8 cellular contexts compared by ENCODE assay signal in genomic region chr16:29972992-29973383, GRCh38. TPM values are rescaled to one million over a fixed set of nuclear protein-coding genes. Genes with fewer than 3 reads are reported as not detected.
DNase-seq lines count a peak whose midpoint lies in the region; ATAC-seq and TF ChIP-seq lines count a peak whose summit lies in the region.

No MANE protein-coding gene starts in this region.

- no peak for TF ChIP-seq POLR2A in stomach (IDR thresholded peaks at IDR 0.05)

- peaks cover 30% of the 10 kb centered on the region for H3K36me3 Mint-ChIP-seq in T-helper 2 cell treated with Interferon-gamma antibody and Interleukin-4, amounts not matched to agents 5 μg/mL and 100 μg/mL, for 36 hours (ENCODE audit: low read depth)
- H3K36me3 Mint-ChIP-seq in activated T-helper 17 cell treated with anti-CD3 and anti-CD28 coated beads, Interleukin-2, amount 50 U/mL, for 72 hours (ENCODE audit: low read depth): peaks cover 42% of the 10 kb centered on the region

- peaks cover 28% of the 10 kb centered on the region for H3K4me1 Mint-ChIP-seq in T-helper 2 cell treated with Interferon-gamma antibody and Interleukin-4, amounts not matched to agents 5 μg/mL and 100 μg/mL, for 36 hours (ENCODE audit: low read depth)
- H3K4me1 Mint-ChIP-seq in activated T-helper 17 cell treated with anti-CD3 and anti-CD28 coated beads, Interleukin-2, amount 50 U/mL, for 72 hours: peaks cover 27% of the 10 kb centered on the region

- H3K9me3 Mint-ChIP-seq in T-helper 2 cell treated with Interferon-gamma antibody and Interleukin-4, amounts not matched to agents 5 μg/mL and 100 μg/mL, for 36 hours: peaks cover 9% of the 10 kb centered on the region
- H3K9me3 Mint-ChIP-seq in activated T-helper 17 cell treated with anti-CD3 and anti-CD28 coated beads, Interleukin-2, amount 50 U/mL, for 72 hours: no peaks in the 10 kb centered on the region

- 57 to 67% (median 66%) methylated on average over 6 of the region's 6 CpGs for WGBS in stomach, 5 donors

- peak overlapping the region; percentile 81 for H3K27ac Mint-ChIP-seq in T-helper 2 cell treated with Interferon-gamma antibody and Interleukin-4, amounts not matched to agents 5 μg/mL and 100 μg/mL, for 36 hours
- H3K27ac Mint-ChIP-seq in activated T-helper 17 cell treated with anti-CD3 and anti-CD28 coated beads, Interleukin-2, amount 50 U/mL, for 72 hours: peak overlapping the region; percentile 93

- H3K27me3 ChIP-seq in layer of hippocampus (ENCODE audit: control insufficient read depth, insufficient read depth, low read length): no peaks in the 10 kb centered on the region
- no peaks in the 10 kb centered on the region for H3K27me3 ChIP-seq in stomach

- ATAC-seq in activated T-helper 17 cell treated with anti-CD3 and anti-CD28 coated beads, Interleukin-2, amount 50 U/mL, for 72 hours (replicated peaks): no peak

- H3K4me3 ChIP-seq in stomach: peak overlapping the region; percentile 9 to 84 (median 82)

- no peaks in the 10 kb centered on the region for H3K27me3 Mint-ChIP-seq in T-helper 2 cell treated with Interferon-gamma antibody and Interleukin-4, amounts not matched to agents 5 μg/mL and 100 μg/mL, for 36 hours (ENCODE audit: low read depth)
- H3K27me3 Mint-ChIP-seq in activated T-helper 17 cell treated with anti-CD3 and anti-CD28 coated beads, Interleukin-2, amount 50 U/mL, for 72 hours: no peaks in the 10 kb centered on the region

- H3K4me3 Mint-ChIP-seq in T-helper 2 cell treated with Interferon-gamma antibody and Interleukin-4, amounts not matched to agents 5 μg/mL and 100 μg/mL, for 36 hours: peak overlapping the region; percentile 98
- H3K4me3 Mint-ChIP-seq in activated T-helper 17 cell treated with anti-CD3 and anti-CD28 coated beads, Interleukin-2, amount 50 U/mL, for 72 hours: peak overlapping the region; percentile 95

- no peak for TF ChIP-seq EP300 in stomach (IDR thresholded peaks at IDR 0.05)

- H3K9me3 ChIP-seq in stomach: no peaks in the 10 kb centered on the region

- TF ChIP-seq CTCF in stomach (IDR thresholded peaks at IDR 0.05): no peak

- peaks cover 20 to 51% (median 50%) of the 10 kb centered on the region in 4 donors for H3K36me3 ChIP-seq in stomach

- intact Hi-C loops in stomach (cut with DNase I; ENCODE audit: low total_unique reads): no loop called here

- H3K27ac ChIP-seq in layer of hippocampus (ENCODE audit: low read depth, low read length) (peak overlapping the region; percentile 92), stomach (peak overlapping the region; percentile 90 to 94 (median 93))

- H3K4me1 ChIP-seq in stomach: peaks cover 25 to 41% (median 38%) of the 10 kb centered on the region in 4 donors

- DNase-seq in T-helper 2 cell treated with Interferon-gamma antibody and Interleukin-4, amounts not matched to agents 5 μg/mL and 100 μg/mL, for 36 hours (ENCODE audit: low spot score): no peak
- no peak for DNase-seq in T-helper 2 cell
- DNase-seq in stomach: no peak
- no peak for DNase-seq in NCI-H1092 (lab: John Stamatoyannopoulos, UW)
- no peak for DNase-seq in NCI-H1694 treated with DMSO at 0.1 percent for 48 hours (lab: John Stamatoyannopoulos, UW)
- no peak for DNase-seq in NCI-H2171 treated with DMSO at 0.1 percent for 48 hours (lab: John Stamatoyannopoulos, UW)

RNA-seq across cellular contexts. Expression of gene TAOK2, which starts 0.7 kb away (rescaled TPM):
- 10 to 100 TPM; 34.9 to 44.0 TPM for total RNA-seq in activated T-helper 17 cell treated with anti-CD3 and anti-CD28 coated beads, Interleukin-2, amount 50 U/mL, for 72 hours
- 100 to 1,000 TPM in 1 of 5 donors, 10 to 100 TPM in 4; 33.8 to 135 (median 36.6) TPM for total RNA-seq in stomach
- polyA plus RNA-seq in stomach: 10 to 100 TPM; 12.5 to 22.6 (median 14.5) TPM

RNA-seq across cellular contexts. Expression of gene TMEM219, which starts 11.1 kb away (rescaled TPM):
- 10 to 100 TPM; 55.2 to 70.8 TPM for total RNA-seq in activated T-helper 17 cell treated with anti-CD3 and anti-CD28 coated beads, Interleukin-2, amount 50 U/mL, for 72 hours
- 100 to 1,000 TPM in 1 of 5 donors, 10 to 100 TPM in 4; 32.1 to 238 (median 60.5) TPM for total RNA-seq in stomach
- 100 to 1,000 TPM; 190 to 286 (median 212) TPM for polyA plus RNA-seq in stomach

RNA-seq across cellular contexts. Expression of gene HIRIP3, which starts 22.4 kb away (rescaled TPM):
- 10 to 100 TPM; 23.9 to 34.1 TPM for total RNA-seq in activated T-helper 17 cell treated with anti-CD3 and anti-CD28 coated beads, Interleukin-2, amount 50 U/mL, for 72 hours
- total RNA-seq in stomach: 10 to 100 TPM in 1 of 5 donors, 1 to 10 TPM in 4; 1.8 to 13.4 (median 5.1) TPM
- 10 to 100 TPM; 13.6 to 14.8 (median 13.7) TPM for polyA plus RNA-seq in stomach

RNA-seq across cellular contexts. Expression of gene INO80E, which starts 23.1 kb away (rescaled TPM):
- 100 to 1,000 TPM in 1 of 2 donors, 10 to 100 TPM in 1; 77.9 to 116 TPM for total RNA-seq in activated T-helper 17 cell treated with anti-CD3 and anti-CD28 coated beads, Interleukin-2, amount 50 U/mL, for 72 hours
- total RNA-seq in stomach: 100 to 1,000 TPM in 1 of 5 donors, 10 to 100 TPM in 3, 1 to 10 TPM in 1; 3.5 to 319 (median 18.2) TPM
- polyA plus RNA-seq in stomach: 100 to 1,000 TPM in 1 of 3 donors, 10 to 100 TPM in 2; 45.7 to 109 (median 59.0) TPM

RNA-seq across cellular contexts. Expression of gene DOC2A, which starts 37.8 kb away (rescaled TPM):
- 1 to 10 TPM in 1 of 2 donors, under 1 TPM in 1; 0.19 to 1.0 TPM for total RNA-seq in activated T-helper 17 cell treated with anti-CD3 and anti-CD28 coated beads, Interleukin-2, amount 50 U/mL, for 72 hours
- total RNA-seq in stomach: 10 to 100 TPM in 1 of 5 donors, under 1 TPM in 1, not detected in 3; 0.72 to 20.9 TPM
- 1 to 10 TPM in 1 of 3 donors, under 1 TPM in 1, not detected in 1; 0.75 to 2.8 TPM for polyA plus RNA-seq in stomach
